ENCODE assay signal across 8 cellular contexts in genomic region chr4:39045791-39046221, GRCh38. TPM values are rescaled to one million over a fixed set of nuclear protein-coding genes. Genes with fewer than 3 reads are reported as not detected.
A peak's percentile ranks its signal among the peaks of the same experiment; 100 is the strongest.
DNase-seq lines count a peak whose midpoint lies in the region; ATAC-seq, FAIRE-seq and TF ChIP-seq lines count a peak whose summit lies in the region.

No MANE protein-coding gene starts in this region.

- no peak overlapping the region for H2AK5ac ChIP-seq in trophoblast cell (ENCODE audit: low read length)

- H2BK12ac ChIP-seq in trophoblast cell (ENCODE audit: low read length) = no peak overlapping the region

- WGBS in trophoblast cell (ENCODE audit: extremely low coverage, insufficient coverage, insufficient read length) = no CpG with 5 or more reads among the region's 3 CpGs

- H3K36me3 ChIP-seq in H7 (replicated peaks; ENCODE audit: control insufficient read depth, insufficient read depth, low read length) (no peaks in the 10 kb centered on the region), SK-N-MC (ENCODE audit: insufficient read depth, low read length) (no peaks in the 10 kb centered on the region), trophoblast cell (ENCODE audit: control insufficient read depth in 1 of 2, insufficient read depth in 2 of 2, low read length in 2 of 2) (no peaks in the 10 kb centered on the region)

- DNase-seq in H7 (no peak), SK-N-MC (ENCODE audit: low read depth, low spot score) (no peak), epithelial cell of prostate (ENCODE audit: low read depth, low spot score) (no peak), trophoblast cell (peak in 1 of 2 donors; percentile 55), iPS-NIHi11 (ENCODE audit: low spot score) (no peak), RCC 7860 (ENCODE audit: low spot score) (no peak), GM13976 (ENCODE audit: low spot score) (no peak)

- H3K79me2 ChIP-seq in trophoblast cell (ENCODE audit: control insufficient read depth, insufficient read depth, low read length, poor library complexity) = peaks cover 3% of the 10 kb centered on the region

- ATAC-seq in GM19397 (IDR thresholded peaks at IDR 0.05; ENCODE audit: unreplicated experiment) = no peak

- no peak overlapping the region for H3K18ac ChIP-seq in trophoblast cell (ENCODE audit: low read length)

- in situ Hi-C loops in GM13976 (cut with MboI; ENCODE audit: low sequenced_read_pairs, unreplicated experiment) = no loop called here

- no peak overlapping the region for H2BK120ac ChIP-seq in trophoblast cell (ENCODE audit: insufficient read depth, low read length, poor library complexity)

- no peak overlapping the region for H4K91ac ChIP-seq in trophoblast cell (ENCODE audit: low read depth, low read length)

- H3K14ac ChIP-seq in trophoblast cell (ENCODE audit: low read length) = no peak overlapping the region

- H3K4ac ChIP-seq in trophoblast cell (ENCODE audit: low read depth, low read length) = no peak overlapping the region

- no peak overlapping the region for H2BK5ac ChIP-seq in trophoblast cell (ENCODE audit: low read depth, low read length, poor library complexity)

- H4K12ac ChIP-seq in trophoblast cell (ENCODE audit: low read depth, low read length) = no peak overlapping the region

- H4K8ac ChIP-seq in trophoblast cell (ENCODE audit: low read depth, low read length) = no peak overlapping the region

- TF ChIP-seq CTCF in GM13976 (IDR thresholded peaks at IDR 0.05; ENCODE audit: borderline replicate concordance, control extremely low read depth, extremely low read depth, insufficient read depth, missing control alignments) = no peak

- peaks cover 0 to 9% of the 10 kb centered on the region in 2 experiments for H3K4me1 ChIP-seq in trophoblast cell (ENCODE audit: control insufficient read depth in 1 of 2, insufficient read depth in 2 of 2, low read length in 2 of 2)

- H3K4me2 ChIP-seq in trophoblast cell (ENCODE audit: low read length) = peak overlapping the region; percentile 89

- H3K9me3 ChIP-seq in SK-N-MC (ENCODE audit: low read depth, low read length) (no peaks in the 10 kb centered on the region), trophoblast cell (ENCODE audit: insufficient read depth, low read depth, low read length) (no peaks in the 10 kb centered on the region)

- no peak overlapping the region for H3K23ac ChIP-seq in trophoblast cell (ENCODE audit: low read length)

- H3K27ac ChIP-seq in SK-N-MC (no peak overlapping the region), epithelial cell of prostate (peak overlapping the region; percentile 88), trophoblast cell (ENCODE audit: low read depth, low read length) (no peak overlapping the region)

- H3K27me3 ChIP-seq in H7 (ENCODE audit: control insufficient read depth, insufficient read depth, low read length) (no peaks in the 10 kb centered on the region), trophoblast cell (ENCODE audit: insufficient read depth, low read length) (no peaks in the 10 kb centered on the region)

- H3K4me3 ChIP-seq in H7 (ENCODE audit: insufficient read depth, low read depth, low read length) (peak overlapping the region; percentile 54), SK-N-MC (peak overlapping the region; percentile 77; the same call in 1 of the 2 replicates), trophoblast cell (ENCODE audit: low read depth, low read length) (no peak overlapping the region)

- no peak overlapping the region for H3K9ac ChIP-seq in SK-N-MC (ENCODE audit: insufficient read length)
- H3K9ac ChIP-seq in trophoblast cell (ENCODE audit: low read length) = no peak overlapping the region

- FAIRE-seq in RCC 7860 (lab: Jason Lieb, UNC) = no peak

- H2AFZ ChIP-seq in trophoblast cell (ENCODE audit: insufficient read depth, low read length, poor library complexity) = no peak overlapping the region

- peaks cover 6% of the 10 kb centered on the region for H3K79me1 ChIP-seq in trophoblast cell (ENCODE audit: low read length)

RNA-seq across cellular contexts. Expression of gene TMEM156, which starts 13.6 kb away (rescaled TPM):
- total RNA-seq in H7 (2014; rRNA removed; shearing (Covaris generic)) = not detected in 2 replicates
- not detected in 2 replicates for polyA plus RNA-seq in trophoblast cell (2013)

RNA-seq across cellular contexts. Expression of gene KLHL5, which starts 16.2 kb away (rescaled TPM):
- 16.5 and 20.4 TPM in 2 replicates for total RNA-seq in H7 (2014; rRNA removed; shearing (Covaris generic))
- 15.0 and 15.9 TPM in 2 replicates for polyA plus RNA-seq in trophoblast cell (2013)
